Comparison of ENCODE assay signal across 30 cellular contexts in genomic region chr5:65525726-65526125, GRCh38.
"Had no signal": no experiment of that assay in that cellular context is flagged by ENCODE, and none has a peak within 500 bp of the region (broad histone marks: within the 10 kb centered on the region; RNA-seq: fewer than 3 reads in every experiment).

No MANE protein-coding gene starts in this region.

- H3K27ac ChIP-seq: adrenal gland, body of pancreas, brain microvascular endothelial cell, breast epithelium, VCaP had no signal

- H3K4me1 ChIP-seq: adrenal gland, body of pancreas, breast epithelium had no signal

- H3K4me3 ChIP-seq: adrenal gland, body of pancreas, breast epithelium had no signal

- H3K9me3 ChIP-seq: adrenal gland, body of pancreas, breast epithelium had no signal

- H3K9me3 Mint-ChIP-seq: activated B cell treated with CpG ODN at 0.5 μM for 24 hours; activated CD4-positive, alpha-beta T cell treated with anti-CD3 and anti-CD28 coated beads, Interleukin-2, amount 10 ng/mL, durations not matched to agents 24 days and 14 days; activated CD8-positive, alpha-beta T cell treated with anti-CD3 and anti-CD28 coated beads for 36 hours; activated naive CD4-positive, alpha-beta T cell treated with anti-CD3 and anti-CD28 coated beads for 36 hours; activated naive CD4-positive, alpha-beta T cell treated with anti-CD3 and anti-CD28 coated beads, Interleukin-2, amount 50 U/mL, for 72 hours; activated naive CD8-positive, alpha-beta T cell treated with anti-CD3 and anti-CD28 coated beads for 36 hours; activated T-cell treated with anti-CD3 and anti-CD28 coated beads, Interleukin-2, amount 50 U/mL, for 24 hours; activated T-helper 1 cell treated with anti-CD3 and anti-CD28 coated beads, Interleukin-12 subunit alpha, Interleukin-12 subunit beta, Interleukin-2, Interleukin-4 antibody, amounts not matched to agents 30 ng/mL and 10 ng/mL and 1 ng/mL, durations not matched to agents 14 hours and 24 hours and 36 hours; activated T-helper 17 cell treated with anti-CD3 and anti-CD28 coated beads, Interleukin-2, amount 50 U/mL, for 72 hours; T-helper 1 cell treated with Interleukin-12 subunit alpha and Interleukin-12 subunit beta and Interleukin-4 antibody, amounts not matched to agents 30 μg/mL and 1 μg/mL, for 36 hours had no signal

- H3K4me3 Mint-ChIP-seq: activated B cell treated with CpG ODN at 0.5 μM for 24 hours; activated CD4-positive, alpha-beta T cell treated with anti-CD3 and anti-CD28 coated beads, Interleukin-2, amount 10 ng/mL, durations not matched to agents 24 days and 14 days; activated CD8-positive, alpha-beta T cell treated with anti-CD3 and anti-CD28 coated beads for 36 hours; activated naive CD4-positive, alpha-beta T cell treated with anti-CD3 and anti-CD28 coated beads for 36 hours; activated naive CD8-positive, alpha-beta T cell treated with anti-CD3 and anti-CD28 coated beads for 36 hours; activated T-cell treated with anti-CD3 and anti-CD28 coated beads, Interleukin-2, amount 50 U/mL, for 24 hours; activated T-helper 1 cell treated with anti-CD3 and anti-CD28 coated beads, Interleukin-12 subunit alpha, Interleukin-12 subunit beta, Interleukin-2, Interleukin-4 antibody, amounts not matched to agents 30 ng/mL and 10 ng/mL and 1 ng/mL, durations not matched to agents 14 hours and 24 hours and 36 hours; activated T-helper 17 cell treated with anti-CD3 and anti-CD28 coated beads, Interleukin-2, amount 50 U/mL, for 72 hours; T-helper 1 cell treated with Interleukin-12 subunit alpha and Interleukin-12 subunit beta and Interleukin-4 antibody, amounts not matched to agents 30 μg/mL and 1 μg/mL, for 36 hours had no signal

- H3K27me3 ChIP-seq: adrenal gland, body of pancreas, brain microvascular endothelial cell, breast epithelium had no signal

- H3K36me3 ChIP-seq: adrenal gland, brain microvascular endothelial cell, breast epithelium had no signal

- H3K27me3 Mint-ChIP-seq: activated B cell treated with CpG ODN at 0.5 μM for 24 hours; activated CD4-positive, alpha-beta T cell treated with anti-CD3 and anti-CD28 coated beads, Interleukin-2, amount 10 ng/mL, durations not matched to agents 24 days and 14 days; activated CD8-positive, alpha-beta T cell treated with anti-CD3 and anti-CD28 coated beads for 36 hours; activated naive CD8-positive, alpha-beta T cell treated with anti-CD3 and anti-CD28 coated beads for 36 hours; activated T-cell treated with anti-CD3 and anti-CD28 coated beads, Interleukin-2, amount 50 U/mL, for 24 hours; activated T-helper 17 cell treated with anti-CD3 and anti-CD28 coated beads, Interleukin-2, amount 50 U/mL, for 72 hours had no signal

- H3K27ac Mint-ChIP-seq: activated B cell treated with CpG ODN at 0.5 μM for 24 hours; activated CD4-positive, alpha-beta T cell treated with anti-CD3 and anti-CD28 coated beads, Interleukin-2, amount 10 ng/mL, durations not matched to agents 24 days and 14 days; activated CD8-positive, alpha-beta T cell treated with anti-CD3 and anti-CD28 coated beads for 36 hours; activated naive CD4-positive, alpha-beta T cell treated with anti-CD3 and anti-CD28 coated beads for 36 hours; activated naive CD8-positive, alpha-beta T cell treated with anti-CD3 and anti-CD28 coated beads for 36 hours; activated T-cell treated with anti-CD3 and anti-CD28 coated beads, Interleukin-2, amount 50 U/mL, for 24 hours; activated T-helper 1 cell treated with anti-CD3 and anti-CD28 coated beads, Interleukin-12 subunit alpha, Interleukin-12 subunit beta, Interleukin-2, Interleukin-4 antibody, amounts not matched to agents 30 ng/mL and 10 ng/mL and 1 ng/mL, durations not matched to agents 14 hours and 24 hours and 36 hours; activated T-helper 17 cell treated with anti-CD3 and anti-CD28 coated beads, Interleukin-2, amount 50 U/mL, for 72 hours; T-helper 1 cell treated with Interleukin-12 subunit alpha and Interleukin-12 subunit beta and Interleukin-4 antibody, amounts not matched to agents 30 μg/mL and 1 μg/mL, for 36 hours had no signal

- DNase-seq: activated B cell treated with CpG ODN at 0.5 μM for 24 hours; activated CD4-positive, alpha-beta T cell treated with anti-CD3 and anti-CD28 coated beads for 4 hours; activated CD4-positive, alpha-beta T cell treated with anti-CD3 and anti-CD28 coated beads, Interleukin-2, amount 10 ng/mL, durations not matched to agents 24 days and 14 days; activated CD4-positive, alpha-beta T cell treated with anti-CD3 and anti-CD28 coated beads, Interleukin-2, amount 50 U/mL, for 48 hours; activated CD4-positive, CD25-positive, alpha-beta regulatory T cell treated with anti-CD3 and anti-CD28 coated beads, Interleukin-2, amount 50 U/mL, for 72 hours; activated CD8-positive, alpha-beta memory T cell treated with anti-CD3 and anti-CD28 coated beads, Interleukin-2, amount 50 U/mL, for 4 hours; activated CD8-positive, alpha-beta T cell treated with anti-CD3 and anti-CD28 coated beads for 36 hours; activated effector memory CD4-positive, alpha-beta T cell treated with anti-CD3 and anti-CD28 coated beads, Interleukin-2, amount 50 U/mL, for 16 hours; activated gamma-delta T cell treated with Interleukin-2 at 50 U/mL for 16 hours; activated naive CD4-positive, alpha-beta T cell; activated naive CD4-positive, alpha-beta T cell treated with anti-CD3 and anti-CD28 coated beads for 36 hours; activated naive CD4-positive, alpha-beta T cell treated with anti-CD3 and anti-CD28 coated beads, Interleukin-2, amount 50 U/mL, for 16 hours; activated naive CD8-positive, alpha-beta T cell treated with anti-CD3 and anti-CD28 coated beads for 36 hours; activated T-cell treated with anti-CD3 and anti-CD28 coated beads for 4 hours; activated T-cell treated with anti-CD3 and anti-CD28 coated beads, Interleukin-2, amount 50 U/mL, for 24 hours; activated T-cell treated with anti-CD3 and anti-CD28 coated beads, Interleukin-2, amount 50 U/mL, for 48 hours; adrenal gland; amniotic stem cell; aorta; body of pancreas; brain microvascular endothelial cell; central memory CD4-positive, alpha-beta T cell; SW 1271; T-helper 1 cell had no signal

- H3K4me1 Mint-ChIP-seq: activated B cell treated with CpG ODN at 0.5 μM for 24 hours; activated CD4-positive, alpha-beta T cell treated with anti-CD3 and anti-CD28 coated beads, Interleukin-2, amount 10 ng/mL, durations not matched to agents 24 days and 14 days; activated naive CD8-positive, alpha-beta T cell treated with anti-CD3 and anti-CD28 coated beads for 36 hours; activated T-helper 17 cell treated with anti-CD3 and anti-CD28 coated beads, Interleukin-2, amount 50 U/mL, for 72 hours had no signal
